Comparison of ENCODE assay signal across 1 cellular context in the genomic region with DNA sequence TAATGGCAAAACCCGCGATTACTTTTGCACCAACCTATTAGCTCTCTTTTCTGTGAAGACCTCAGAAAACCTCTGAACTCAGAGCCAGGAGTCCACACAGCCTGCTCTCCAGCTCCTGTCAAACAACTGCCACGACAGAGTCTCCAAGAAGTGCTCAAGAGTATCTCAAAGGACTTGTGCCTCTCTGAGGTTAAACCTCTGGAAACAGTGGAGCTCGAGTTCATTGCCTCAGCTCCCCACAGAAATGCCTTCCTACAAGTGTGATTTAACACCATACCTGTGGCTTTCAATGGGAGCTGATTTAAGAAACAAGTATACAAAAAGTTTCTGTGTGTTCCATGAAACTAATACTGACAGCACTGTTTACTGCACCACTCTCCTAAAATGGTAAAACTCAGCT.
TF ChIP-seq lines count a peak whose summit lies in the region.

No MANE protein-coding gene starts in this region.

TF ChIP-seq in endothelial cell of umbilical vein, 7 proteins besides CTCF, POLR2A, EP300 and RAD21 (continued from another document):
- TF ChIP-seq FOS (IDR thresholded peaks at IDR 0.05; ENCODE audit: borderline replicate concordance, insufficient read depth, low read length) (no peak), JUN (IDR thresholded peaks at IDR 0.05; ENCODE audit: borderline replicate concordance, insufficient read depth, insufficient read length, low read depth) (no peak), GATA2 (IDR thresholded peaks at IDR 0.05; ENCODE audit: insufficient read depth, insufficient read length, low read depth, low read length) (no peak)
TF ChIP-seq in endothelial cell of umbilical vein: peak in this region for 0.
